Comparison of ENCODE assay signal across 1 cellular context in the genomic region with DNA sequence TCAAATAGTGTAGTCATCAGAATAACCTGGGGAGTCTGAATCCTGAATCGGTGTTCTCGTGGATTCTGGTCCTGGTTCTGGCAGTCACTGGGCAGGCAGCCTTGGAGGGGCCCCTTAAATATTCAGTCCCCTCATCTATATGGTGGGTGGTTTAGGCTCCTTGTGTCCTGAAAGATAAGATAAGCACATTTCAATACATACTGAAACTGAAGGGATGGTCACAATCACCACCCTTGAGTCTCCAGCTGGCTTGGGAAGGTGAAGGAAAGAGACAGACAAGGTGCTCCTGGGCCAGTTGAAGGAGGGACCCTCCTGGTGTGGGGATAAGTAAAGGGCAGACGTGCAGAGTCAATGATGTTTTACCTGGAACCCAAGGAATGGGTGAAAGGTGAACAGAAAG.
TF ChIP-seq lines count a peak whose summit lies in the region.

No MANE protein-coding gene starts in this region.

TF ChIP-seq in HepG2, 621 proteins besides CTCF, POLR2A, EP300 and RAD21:
- TF ChIP-seq ZNF724P (CRISPR knock-in tag; IDR thresholded peaks at IDR 0.05; ENCODE audit: borderline replicate concordance) (no peak), NCOA2 (CRISPR knock-in tag; IDR thresholded peaks at IDR 0.05) (no peak), ZNF776 (CRISPR knock-in tag; IDR thresholded peaks at IDR 0.05) (no peak; the same call in 1 of the 2 replicates), ZNF33B (CRISPR knock-in tag; IDR thresholded peaks at IDR 0.05) (no peak), SRY (CRISPR knock-in tag; IDR thresholded peaks at IDR 0.05) (0 out of 2 replicates have a peak, but pooled peaks have one; percentile 17), PCBP2 (optimal IDR thresholded peaks at IDR 0.05; ENCODE audit: low read depth, low read length, poor library complexity, severe bottlenecking) (no peak)
- TF ChIP-seq, protein P1, sequence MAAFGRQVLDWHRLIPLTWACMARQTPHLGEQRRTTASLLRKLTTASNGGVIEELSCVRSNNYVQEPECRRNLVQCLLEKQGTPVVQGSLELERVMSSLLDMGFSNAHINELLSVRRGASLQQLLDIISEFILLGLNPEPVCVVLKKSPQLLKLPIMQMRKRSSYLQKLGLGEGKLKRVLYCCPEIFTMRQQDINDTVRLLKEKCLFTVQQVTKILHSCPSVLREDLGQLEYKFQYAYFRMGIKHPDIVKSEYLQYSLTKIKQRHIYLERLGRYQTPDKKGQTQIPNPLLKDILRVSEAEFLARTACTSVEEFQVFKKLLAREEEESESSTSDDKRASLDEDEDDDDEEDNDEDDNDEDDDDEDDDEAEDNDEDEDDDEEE (CRISPR knock-in tag; IDR thresholded peaks at IDR 0.05), result no peak
